ENCODE assay signal across 8 cellular contexts in genomic region chr12:104669851-104670337, GRCh38.
DNase-seq lines count a peak whose midpoint lies in the region; ATAC-seq lines count a peak whose summit lies in the region.

No MANE protein-coding gene starts in this region.

- no peaks in the 10 kb centered on the region for H3K9me3 Mint-ChIP-seq in activated T-cell treated with anti-CD3 and anti-CD28 coated beads, Interleukin-2, amount 50 U/mL, for 72 hours
- H3K9me3 Mint-ChIP-seq in activated naive CD8-positive, alpha-beta T cell treated with anti-CD3 and anti-CD28 coated beads for 36 hours = peaks cover 2% of the 10 kb centered on the region

- H3K4me3 Mint-ChIP-seq in activated T-cell treated with anti-CD3 and anti-CD28 coated beads, Interleukin-2, amount 50 U/mL, for 72 hours = no peak overlapping the region
- peak overlapping the region; percentile 2 for H3K4me3 Mint-ChIP-seq in activated naive CD8-positive, alpha-beta T cell treated with anti-CD3 and anti-CD28 coated beads for 36 hours

- peak in 1 of 2 donors; percentile 41 for DNase-seq in activated T-cell treated with anti-CD3 and anti-CD28 coated beads, Interleukin-2, amount 50 U/mL, for 72 hours
- DNase-seq in activated T-cell treated with anti-CD3 and anti-CD28 coated beads, Interleukin-2, amount 50 U/mL, for 48 hours = no peak
- DNase-seq in activated naive CD8-positive, alpha-beta T cell treated with anti-CD3 and anti-CD28 coated beads for 36 hours = peak; percentile 45
- DNase-seq in left lobe of liver (ENCODE audit: low spot score) (no peak), NCI-H1105 (lab: John Stamatoyannopoulos, UW) (no peak), NCI-H774 (lab: John Stamatoyannopoulos, UW) (no peak), NCI-H146 treated with DMSO at 0.1 percent for 48 hours (lab: John Stamatoyannopoulos, UW; ENCODE audit: unreplicated experiment) (no peak)

- peak in 1 of 2 donors; percentile 10 for ATAC-seq in activated T-cell treated with anti-CD3 and anti-CD28 coated beads, Interleukin-2, amount 50 U/mL, for 72 hours (replicated peaks in 1 of 2)
- ATAC-seq in HG03520 (IDR thresholded peaks at IDR 0.05; ENCODE audit: unreplicated experiment) (peak; percentile 44), left lobe of liver (peak; percentile 33)

- H3K27ac Mint-ChIP-seq in activated T-cell treated with anti-CD3 and anti-CD28 coated beads, Interleukin-2, amount 50 U/mL, for 72 hours = peak overlapping the region; percentile 58
- peak overlapping the region; percentile 94 for H3K27ac Mint-ChIP-seq in activated naive CD8-positive, alpha-beta T cell treated with anti-CD3 and anti-CD28 coated beads for 36 hours

- no peaks in the 10 kb centered on the region for H3K36me3 Mint-ChIP-seq in activated T-cell treated with anti-CD3 and anti-CD28 coated beads, Interleukin-2, amount 50 U/mL, for 72 hours (ENCODE audit: insufficient read depth in 2 of 2)
- H3K36me3 Mint-ChIP-seq in activated naive CD8-positive, alpha-beta T cell treated with anti-CD3 and anti-CD28 coated beads for 36 hours = peaks cover 4% of the 10 kb centered on the region

- no peaks in the 10 kb centered on the region for H3K27me3 Mint-ChIP-seq in activated T-cell treated with anti-CD3 and anti-CD28 coated beads, Interleukin-2, amount 50 U/mL, for 72 hours (ENCODE audit: low read depth)
- H3K27me3 Mint-ChIP-seq in activated naive CD8-positive, alpha-beta T cell treated with anti-CD3 and anti-CD28 coated beads for 36 hours = no peaks in the 10 kb centered on the region

- peaks cover 65% of the 10 kb centered on the region for H3K4me1 Mint-ChIP-seq in activated T-cell treated with anti-CD3 and anti-CD28 coated beads, Interleukin-2, amount 50 U/mL, for 72 hours (ENCODE audit: low read depth)
- peaks cover 57% of the 10 kb centered on the region for H3K4me1 Mint-ChIP-seq in activated naive CD8-positive, alpha-beta T cell treated with anti-CD3 and anti-CD28 coated beads for 36 hours
